8 cellular contexts compared by ENCODE assay signal in the genomic region with DNA sequence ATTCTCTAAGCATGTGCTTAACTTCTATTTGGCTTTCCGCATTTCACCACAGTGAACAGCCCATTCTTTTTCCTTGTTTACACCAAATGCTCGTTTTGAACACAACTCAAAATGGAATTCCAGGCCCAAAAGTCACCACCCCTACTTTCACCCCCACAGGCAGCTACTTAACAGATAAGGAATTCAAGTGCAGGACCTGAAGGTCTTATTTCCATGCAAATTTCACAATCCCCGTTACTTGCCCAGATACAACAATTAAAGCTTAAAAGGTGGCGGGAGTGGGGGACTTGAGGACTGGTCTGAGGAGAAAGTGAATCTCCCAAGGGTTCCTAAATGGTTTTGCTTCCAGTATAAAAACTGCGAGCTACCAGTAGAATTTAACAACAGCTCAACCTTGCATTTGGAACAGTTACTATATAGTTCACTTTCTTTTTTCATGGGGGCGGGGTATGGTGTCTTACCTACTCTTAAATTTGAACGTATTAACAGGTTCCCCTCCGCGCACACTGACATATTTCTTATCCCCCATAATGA. TPM values are rescaled to one million over a fixed set of nuclear protein-coding genes. Genes with fewer than 3 reads are reported as not detected.
DNase-seq lines count a peak whose midpoint lies in the region; ATAC-seq, FAIRE-seq and TF ChIP-seq lines count a peak whose summit lies in the region.

No MANE protein-coding gene starts in this region.

- intact Hi-C loops in pancreas (cut with DNase I) = no loop called here

- H3K9me3 ChIP-seq in SJSA1 (replicated peaks) (peaks cover 9% of the 10 kb centered on the region), pancreas (no peaks in the 10 kb centered on the region)

- H3K27me3 ChIP-seq in SJSA1 (replicated peaks) (no peaks in the 10 kb centered on the region), pancreas (no peaks in the 10 kb centered on the region)

- no peak for FAIRE-seq in pancreas (lab: Jason Lieb, UNC)

- DNase-seq in ELF-1 (ENCODE audit: low read depth, low spot score) (peak; percentile 43), SJSA1 (ENCODE audit: low read depth in 1 of 2, low spot score in 2 of 2) (peak in 1 of 2 experiments; percentile 4), fibroblast of mammary gland (ENCODE audit: low read depth) (peak; percentile 63), pancreas (peak in 2 of 6 donors; percentile 17 to 19), GOT3 (lab: John Stamatoyannopoulos, UW) (no peak), middle frontal gyrus (ENCODE audit: extremely low spot score, low spot score) (no peak)
- DNase-seq in activated CD8-positive, alpha-beta memory T cell treated with anti-CD3 and anti-CD28 coated beads for 24 hours = no peak

- H3K36me3 ChIP-seq in SJSA1 (0 out of 2 replicates have a peak, but pooled peaks cover 3% of the 10 kb centered on the region), pancreas (no peaks in the 10 kb centered on the region)

- WGBS in pancreas, 2 donors = 11 to 12% methylated on average over 9 of the region's 9 CpGs

- no peak overlapping the region for H3K27ac ChIP-seq in SJSA1
- H3K27ac ChIP-seq in pancreas = peak overlapping the region; percentile 57 to 76 (median 66)

- H3K4me3 ChIP-seq in SJSA1 (peak overlapping the region; percentile 69), fibroblast of mammary gland (ENCODE audit: control insufficient read depth, low read depth, low read length) (peak overlapping the region; percentile 43), pancreas (peak overlapping the region; percentile 35 to 97 (median 85))

- TF ChIP-seq CTCF in fibroblast of mammary gland (conservative IDR thresholded peaks at IDR 0.05; ENCODE audit: control insufficient read depth, insufficient read depth, low read depth, low read length) (no peak), pancreas (IDR thresholded peaks at IDR 0.05) (no peak)

- ATAC-seq in pancreas (peak; percentile 13 to 35 (median 14)), GM18520 (IDR thresholded peaks at IDR 0.05; ENCODE audit: unreplicated experiment) (no peak)

- H3K4me1 ChIP-seq in SJSA1 (replicated peaks) (peaks cover 7% of the 10 kb centered on the region), pancreas (peaks cover 0 to 3% (median 0%) of the 10 kb centered on the region in 3 donors)

RNA-seq across cellular contexts. Expression of gene USP44, which starts 3.7 kb away (rescaled TPM):
- total RNA-seq in SJSA1 (2014; rRNA removed; shearing (Covaris generic)) = 0.44 and 1.6 TPM in 2 replicates
- 1 to 10 TPM; 2.1 to 4.3 (median 2.4) TPM for total RNA-seq in pancreas
- 1 to 10 TPM; 2.2 to 2.4 TPM for polyA plus RNA-seq in pancreas

Comparison
In these comparisons a context has a peak if more than half of its experiments do, and no peak if none do; other contexts are left out.
1. DNase-seq: peak in ELF-1 (single experiment) and fibroblast of mammary gland (single experiment); none in GOT3 (single experiment), activated CD8-positive, alpha-beta memory T cell treated with anti-CD3 and anti-CD28 coated beads for 24 hours (single experiment) and middle frontal gyrus (single experiment).
2. Peak in every context shown above with its lines, with median percentiles within 50 percentile points of each other: H3K4me3 ChIP-seq.